In genomic region chr11:120612363-120613263, GRCh38 we compare ENCODE assay signal across 8 cellular contexts.
DNase-seq lines count a peak whose midpoint lies in the region; ATAC-seq and TF ChIP-seq lines count a peak whose summit lies in the region.

No MANE protein-coding gene starts in this region.

- H3K36me3 ChIP-seq in HCT116 (ENCODE audit: control insufficient read depth in 1 of 2, insufficient read depth in 2 of 2, low read length in 2 of 2) = no peaks in the 10 kb centered on the region

- no peaks in the 10 kb centered on the region for H3K9me2 ChIP-seq in HCT116 (ENCODE audit: insufficient read depth)

- BruUV-seq in HCT116 (replicated peaks; lab: Mats Ljungman, UMichigan) = no TSS peak

- no peaks in the 10 kb centered on the region for H4K20me1 ChIP-seq in HCT116 (ENCODE audit: insufficient read depth)

- H3K4me1 ChIP-seq in HCT116 (ENCODE audit: control insufficient read depth in 1 of 2, insufficient read depth in 2 of 2, low read length in 2 of 2) = peaks cover 9 to 15% of the 10 kb centered on the region in 2 experiments

- H3K4me3 ChIP-seq in HCT116 (replicated peaks in 1 of 2; ENCODE audit: low read depth in 1 of 2, low read length in 2 of 2) = no peak overlapping the region

- no peak for TF ChIP-seq POLR2A in HCT116 (IDR thresholded peaks at IDR 0.05; ENCODE audit: borderline replicate concordance, extremely low read depth, insufficient read depth, insufficient read length)

- POLR2A ChIA-PET in HCT116 (lab: Charles Lee) = no interaction called here

- no peak overlapping the region for H2AFZ ChIP-seq in HCT116 (ENCODE audit: low read depth, low read length, poor library complexity, severe bottlenecking)

- H3K9ac ChIP-seq in HCT116 (ENCODE audit: low read length) = no peak overlapping the region

- no peaks in the 10 kb centered on the region for H3K27me3 ChIP-seq in HCT116 (ENCODE audit: insufficient read depth, low read length)

- H3K4me2 ChIP-seq in HCT116 (ENCODE audit: low read length) = peak overlapping the region; percentile 51

- H3K9me3 ChIP-seq in HCT116 (ENCODE audit: control insufficient read depth in 1 of 2, insufficient read depth in 1 of 2, low read depth in 1 of 2, low read length in 2 of 2) = no peaks in the 10 kb centered on the region

- 0 out of 2 replicates have a peak, but pooled peaks have one; percentile 6 for TF ChIP-seq RAD21 in HCT116 (IDR thresholded peaks at IDR 0.05; ENCODE audit: low read depth)

- CTCF ChIA-PET in HCT116 (lab: Charles Lee) = interaction anchor here (0.6 to 1.0 kb wide), 2 partner anchors 9 to 13 kb away, joined by 3 read pairs; no protein-coding TSS in a partner anchor

- RAD21 ChIA-PET in HCT116 (lab: Charles Lee; ENCODE audit: low non-redundant PET in 1 of 2, low total read pairs in 2 of 2, uncharacterized antibody in 2 of 2, unreplicated experiment in 2 of 2) = no interaction called here

- TF ChIP-seq CTCF in HCT116 (IDR thresholded peaks at IDR 0.05 in 2 of 3, conservative IDR thresholded peaks at IDR 0.05 in 1 of 3; ENCODE audit: borderline replicate concordance in 1 of 3, insufficient read depth in 1 of 3, low read depth in 2 of 3, low read length in 2 of 3) = no peak

- intact Hi-C loops in HCT116 (cut with micrococcal nuclease) = no loop called here
- intact Hi-C loops in left colon (cut with DNase I, micrococcal nuclease) = no loop called here

- no peak for DNase-seq in HCT116 (ENCODE audit: low read depth, low spot score)
- DNase-seq in NCI-H226 = peak; percentile 4
- DNase-seq in left colon = peak in 1 of 2 donors; percentile 28
- DNase-seq in activated effector memory CD4-positive, alpha-beta T cell treated with anti-CD3 and anti-CD28 coated beads, Interleukin-2, amount 50 U/mL, for 16 hours = no peak
- no peak for DNase-seq in NCI-H345 (lab: John Stamatoyannopoulos, UW)
- DNase-seq in NCI-H187 (lab: John Stamatoyannopoulos, UW) = no peak
- DNase-seq in OCI-M2 (lab: John Stamatoyannopoulos, UW; ENCODE audit: unreplicated experiment) = no peak

- no peak overlapping the region for H3K27ac ChIP-seq in HCT116 (ENCODE audit: low read depth, low read length)

- ATAC-seq in GM18867 (IDR thresholded peaks at IDR 0.05; ENCODE audit: unreplicated experiment) (peak; percentile 93), HCT116 (no peak; the same call in 1 of the 2 replicates), left colon (peak; percentile 47)

- no peaks in the 10 kb centered on the region for H3K79me2 ChIP-seq in HCT116 (ENCODE audit: insufficient read depth, low read length)

TF ChIP-seq in HCT116, 20 proteins besides CTCF, POLR2A, EP300 and RAD21:
- TF ChIP-seq FOSL1 (IDR thresholded peaks at IDR 0.05; ENCODE audit: low read depth) (peak; percentile 31; the same call in 1 of the 2 replicates), YY1 (IDR thresholded peaks at IDR 0.05; ENCODE audit: extremely low read depth, insufficient replicate concordance, low read depth, low read length) (no peak)
TF ChIP-seq in HCT116: peak in this region for 1.
